18 cellular contexts compared by ENCODE assay signal in genomic region chr6:119535332-119535731, GRCh38.
DNase-seq lines count a peak whose midpoint lies in the region; ATAC-seq, FAIRE-seq and TF ChIP-seq lines count a peak whose summit lies in the region.
"Had no signal": no experiment of that assay in that cellular context is flagged by ENCODE, and none has a peak within 500 bp of the region (broad histone marks: within the 10 kb centered on the region; RNA-seq: fewer than 3 reads in every experiment).

No MANE protein-coding gene starts in this region.

- TF ChIP-seq EP300 in H1 (IDR thresholded peaks at IDR 0.05; ENCODE audit: borderline replicate concordance in 1 of 2, low read depth in 2 of 2, low read length in 2 of 2) = no peak

- H3K4me1 ChIP-seq in H1 (replicated peaks in 1 of 4; ENCODE audit: control insufficient read depth in 3 of 4, insufficient read depth in 4 of 4, low read length in 3 of 4) = no peaks in the 10 kb centered on the region
- H3K4me1 ChIP-seq in naive thymus-derived CD4-positive, alpha-beta T cell (ENCODE audit: control insufficient read depth in 2 of 2, insufficient read depth in 2 of 2, low read length in 2 of 2) = no peaks in the 10 kb centered on the region
- H3K4me1 ChIP-seq: right atrium auricular region had no signal

- 87% methylated on average over 1 of the region's 1 CpG; no CpG with 5 or more reads in 1 of the 2 experiments for WGBS in H1 (ENCODE audit: extremely low coverage in 1 of 2, insufficient coverage in 1 of 2, insufficient read length in 1 of 2, insufficient replicate concordance in 2 of 2, low coverage in 1 of 2, low lambda C conversion rate in 2 of 2, missing lambda C conversion rate in 1 of 2), 2 experiments

- H2BK120ac ChIP-seq in H1 (replicated peaks; ENCODE audit: low read depth, low read length) = no peak overlapping the region

- no peak for FAIRE-seq in H1 (lab: Jason Lieb, UNC)

- H4K8ac ChIP-seq in H1 (ENCODE audit: extremely low read depth, insufficient read depth, low read length) = no peak overlapping the region

- H3K27ac ChIP-seq in H1 (ENCODE audit: low read depth, low read length) = no peak overlapping the region
- no peak overlapping the region for H3K27ac ChIP-seq in naive thymus-derived CD4-positive, alpha-beta T cell (ENCODE audit: low read depth, low read length)
- H3K27ac ChIP-seq: right atrium auricular region had no signal

- H2AFZ ChIP-seq in H1 (ENCODE audit: low read length) = peak overlapping the region; percentile 45; the same call in 1 of the 2 replicates

- H3K18ac ChIP-seq in H1 (ENCODE audit: extremely low read depth, low read length) = no peak overlapping the region

- H3K4me2 ChIP-seq in H1 (ENCODE audit: insufficient read depth in 1 of 2, low read depth in 2 of 2, low read length in 2 of 2) = no peak overlapping the region

- no peak overlapping the region for H3K56ac ChIP-seq in H1 (replicated peaks; ENCODE audit: insufficient read length, low read depth, low read length)

- no peak overlapping the region for H2BK15ac ChIP-seq in H1 (ENCODE audit: low read length)

- H3K79me1 ChIP-seq in H1 (ENCODE audit: low read depth, low read length) = no peaks in the 10 kb centered on the region

- H3K14ac ChIP-seq in H1 (ENCODE audit: insufficient read length) = no peak overlapping the region

- TF ChIP-seq RAD21 in H1 (IDR thresholded peaks at IDR 0.05 in 1 of 2, conservative IDR thresholded peaks at IDR 0.05 in 1 of 2; ENCODE audit: low read depth in 2 of 2, low read length in 2 of 2) = no peak

- POLR2A ChIA-PET in H1 (lab: Charles Lee; ENCODE audit: partially characterized antibody) = no interaction called here
- POLR2A ChIA-PET in naive thymus-derived CD4-positive, alpha-beta T cell (lab: Charles Lee) = interaction anchor here (0.6 kb wide), 1 partner anchor 1522 kb away, joined by 3 read pairs; no protein-coding TSS in a partner anchor

- no peak overlapping the region for H3K4ac ChIP-seq in H1 (replicated peaks; ENCODE audit: insufficient read length, low read depth, low read length)

- no peaks in the 10 kb centered on the region for H3K79me2 ChIP-seq in H1 (ENCODE audit: control insufficient read depth in 1 of 2, insufficient read depth in 2 of 2, low read length in 2 of 2)

- H3K9ac ChIP-seq in H1 (replicated peaks in 1 of 4; ENCODE audit: extremely low read depth in 1 of 4, low read depth in 3 of 4, low read length in 3 of 4) = no peak overlapping the region

- no peak overlapping the region for H4K5ac ChIP-seq in H1 (ENCODE audit: insufficient read length, low read depth, low read length)

- no peak overlapping the region for H3K27ac Mint-ChIP-seq in naive thymus-derived CD4-positive, alpha-beta T cell
- H3K27ac Mint-ChIP-seq: T-helper 17 cell had no signal

- peaks cover 0 to 1% (median 0%) of the 10 kb centered on the region in 5 donors for H3K36me3 Mint-ChIP-seq in naive thymus-derived CD4-positive, alpha-beta T cell

- H3K4me3 ChIP-seq in H1 (ENCODE audit: extremely low read depth in 1 of 4, insufficient read depth in 2 of 4, low read depth in 3 of 4, low read length in 4 of 4) = no peak overlapping the region
- no peak overlapping the region for H3K4me3 ChIP-seq in naive thymus-derived CD4-positive, alpha-beta T cell (ENCODE audit: low read length)
- H3K4me3 ChIP-seq: right atrium auricular region had no signal

- H2BK5ac ChIP-seq in H1 (ENCODE audit: low read depth, low read length) = no peak overlapping the region

- H3K27me3 Mint-ChIP-seq in naive thymus-derived CD4-positive, alpha-beta T cell = peaks cover 0 to 15% (median 5%) of the 10 kb centered on the region in 5 donors

- H2AK5ac ChIP-seq in H1 (ENCODE audit: low read depth, low read length) = no peak overlapping the region

- H4K20me1 ChIP-seq in H1 (replicated peaks in 1 of 2; ENCODE audit: control insufficient read depth in 1 of 2, insufficient read depth in 2 of 2, low read length in 2 of 2) = no peaks in the 10 kb centered on the region

- TF ChIP-seq POLR2A in H1 (IDR thresholded peaks at IDR 0.05; ENCODE audit: control extremely low read depth in 1 of 2, low read depth in 2 of 2, low read length in 2 of 2) = no peak

- no peaks in the 10 kb centered on the region for H3K9me3 ChIP-seq in H1 (ENCODE audit: insufficient read depth in 2 of 2, low read depth in 1 of 2, low read length in 1 of 2)
- no peaks in the 10 kb centered on the region for H3K9me3 ChIP-seq in naive thymus-derived CD4-positive, alpha-beta T cell (ENCODE audit: control insufficient read depth in 2 of 3, low read length in 3 of 3)
- H3K9me3 ChIP-seq: right atrium auricular region had no signal

- H3K23me2 ChIP-seq in H1 (ENCODE audit: low read depth, low read length) = no peaks in the 10 kb centered on the region

- no peak for TF ChIP-seq CTCF in H1 (IDR thresholded peaks at IDR 0.05; ENCODE audit: control extremely low read depth in 1 of 3, insufficient read depth in 1 of 3, low read depth in 1 of 3, low read length in 3 of 3)

- intact Hi-C loops in naive thymus-derived CD4-positive, alpha-beta T cell (cut with micrococcal nuclease) = no loop called here
- intact Hi-C loops in Right ventricle myocardium superior (cut with DNase I) = no loop called here

- DNase-seq in H1 (ENCODE audit: low read depth in 1 of 2, low spot score in 2 of 2) (no peak), cerebellum (ENCODE audit: low spot score) (no peak), Right ventricle myocardium superior (no peak), NOMO-1 treated with DMSO at 0.1 percent for 48 hours (lab: John Stamatoyannopoulos, UW; ENCODE audit: unreplicated experiment) (no peak)
- no peak for DNase-seq in naive thymus-derived CD4-positive, alpha-beta T cell
- DNase-seq: activated CD4-positive, alpha-beta T cell treated with anti-CD3 and anti-CD28 coated beads, Interleukin-2, amount 50 U/mL, for 1 hour; amygdala; cortex of kidney; left ventricle myocardium superior; NCI-H1417 treated with DMSO at 0.1 percent for 48 hours; RPMI8226; stimulated activated CD4-positive, alpha-beta T cell treated with anti-CD3 and anti-CD28 coated beads, Interleukin-4, amount 100 ng/mL, for 4 hours; stimulated activated naive CD4-positive, alpha-beta T cell treated with Interleukin-2 at 50 U/mL for 16 hours; T-helper 17 cell had no signal

- no peak overlapping the region for H3K4me3 Mint-ChIP-seq in naive thymus-derived CD4-positive, alpha-beta T cell
- H3K4me3 Mint-ChIP-seq: T-helper 17 cell had no signal

- peak; percentile 68 for ATAC-seq in GM18868 (IDR thresholded peaks at IDR 0.05; ENCODE audit: unreplicated experiment)
- peak; percentile 56 for ATAC-seq in GM21619 (IDR thresholded peaks at IDR 0.05; ENCODE audit: unreplicated experiment)
- peak; percentile 69 for ATAC-seq in HG03103 (IDR thresholded peaks at IDR 0.05; ENCODE audit: low read depth, unreplicated experiment)
- ATAC-seq in naive thymus-derived CD4-positive, alpha-beta T cell = no peak
- ATAC-seq in Right ventricle myocardium superior (ENCODE audit: poor library complexity) = no peak
- ATAC-seq: left ventricle myocardium superior, T-helper 17 cell had no signal

- CTCF ChIA-PET in H1 (lab: Charles Lee; ENCODE audit: partially characterized antibody) = interaction anchor here (0.6 to 1.4 kb wide), 2 partner anchors 11 to 886 kb away, joined by 3 read pairs; no protein-coding TSS in a partner anchor
- CTCF ChIA-PET in naive thymus-derived CD4-positive, alpha-beta T cell (lab: Charles Lee) = no interaction called here

- no peaks in the 10 kb centered on the region for H3K27me3 ChIP-seq in H1 (replicated peaks in 1 of 4; ENCODE audit: control insufficient read depth in 3 of 4, extremely low read depth in 1 of 4, insufficient read depth in 3 of 4, low read length in 3 of 4)
- no peaks in the 10 kb centered on the region for H3K27me3 ChIP-seq in naive thymus-derived CD4-positive, alpha-beta T cell (ENCODE audit: control insufficient read depth in 2 of 2, insufficient read depth in 2 of 2, low read length in 2 of 2)
- H3K27me3 ChIP-seq: right atrium auricular region had no signal

- H3K36me3 ChIP-seq in H1 (ENCODE audit: control insufficient read depth in 2 of 4, insufficient read depth in 4 of 4, low read length in 3 of 4) = no peaks in the 10 kb centered on the region
- H3K36me3 ChIP-seq in naive thymus-derived CD4-positive, alpha-beta T cell (ENCODE audit: control insufficient read depth in 2 of 3, insufficient read depth in 3 of 3, low read length in 3 of 3) = no peaks in the 10 kb centered on the region
- H3K36me3 ChIP-seq: right atrium auricular region had no signal

- H3K9me3 Mint-ChIP-seq in naive thymus-derived CD4-positive, alpha-beta T cell = no peaks in the 10 kb centered on the region

- peaks cover 0 to 6% (median 4%) of the 10 kb centered on the region in 7 donors for H3K4me1 Mint-ChIP-seq in naive thymus-derived CD4-positive, alpha-beta T cell

- H4K91ac ChIP-seq in H1 (replicated peaks; ENCODE audit: insufficient read length, low read length) = no peak overlapping the region

- H3K23ac ChIP-seq in H1 (ENCODE audit: insufficient read length) = peak overlapping the region; percentile 98

- no peak overlapping the region for H2BK12ac ChIP-seq in H1 (ENCODE audit: low read depth, low read length)

- no peak overlapping the region for H2BK20ac ChIP-seq in H1 (ENCODE audit: low read length)

TF ChIP-seq in H1, 55 proteins besides CTCF, POLR2A, EP300 and RAD21:
- TF ChIP-seq E2F6 (IDR thresholded peaks at IDR 0.05) (no peak), BCL11A (IDR thresholded peaks at IDR 0.05; ENCODE audit: low read depth in 2 of 2, low read length in 2 of 2) (no peak), POU5F1 (IDR thresholded peaks at IDR 0.05; ENCODE audit: low read depth, low read length) (no peak)

Comparison
In these comparisons a context has a peak if more than half of its experiments do, and no peak if none do; other contexts are left out.
1. ATAC-seq: peak in GM18868 (single experiment), GM21619 (single experiment) and HG03103 (single experiment); none in naive thymus-derived CD4-positive, alpha-beta T cell (single experiment) and Right ventricle myocardium superior (single experiment).